In genomic region chr10:28676968-28677888, GRCh38 we compare ENCODE assay signal across 8 cellular contexts. TPM values are rescaled to one million over a fixed set of nuclear protein-coding genes. Genes with fewer than 3 reads are reported as not detected.
A peak's percentile ranks its signal among the peaks of the same experiment; 100 is the strongest.
DNase-seq lines count a peak whose midpoint lies in the region; ATAC-seq and TF ChIP-seq lines count a peak whose summit lies in the region.

Gene BAMBI, plus strand, starts transcription at chr10:28677521. Its CDS starts 377 bp downstream, at chr10:28677898.

- H3K9me3 Mint-ChIP-seq in central memory CD8-positive, alpha-beta T cell = no peaks in the 10 kb centered on the region

- DNase-seq in AG04450 (ENCODE audit: low read depth, low spot score) (peak; percentile 72), NCI-H2171 treated with DMSO at 0.1 percent for 48 hours (lab: John Stamatoyannopoulos, UW) (peak; percentile 65), kidney epithelial cell (ENCODE audit: low read depth) (peak; percentile 62)
- peak; percentile 66 for DNase-seq in activated CD4-positive, CD25-positive, alpha-beta regulatory T cell treated with anti-CD3 and anti-CD28 coated beads, Interleukin-2, amount 50 U/mL, for 16 hours (ENCODE audit: low read depth, low spot score)
- DNase-seq in central memory CD8-positive, alpha-beta T cell (ENCODE audit: low spot score in 2 of 2) = peak; percentile 74 to 83
- peak; percentile 74 to 87 (median 76) for DNase-seq in stimulated activated CD4-positive, alpha-beta T cell treated with anti-CD3 and anti-CD28 coated beads, Interleukin-12 subunit alpha, Interleukin-12 subunit beta, amount 100 ng/mL, for 48 hours (ENCODE audit: low read depth in 2 of 3, low spot score in 1 of 3)

- H3K36me3 Mint-ChIP-seq in central memory CD8-positive, alpha-beta T cell (ENCODE audit: insufficient read depth) = no peaks in the 10 kb centered on the region

- no peaks in the 10 kb centered on the region; the same call in 1 of the 2 replicates for H3K9me3 ChIP-seq in AG04450 (ENCODE audit: control insufficient read depth, insufficient read depth, low read length)

- ATAC-seq in GM18867 (IDR thresholded peaks at IDR 0.05; ENCODE audit: unreplicated experiment) (peak; percentile 99), HG03066 (IDR thresholded peaks at IDR 0.05; ENCODE audit: low read depth, unreplicated experiment) (peak; percentile 90)
- ATAC-seq in central memory CD8-positive, alpha-beta T cell (replicated peaks; ENCODE audit: extremely low read depth, poor library complexity, severe bottlenecking) = peak; percentile 98

- H3K27ac ChIP-seq in AG04450 (ENCODE audit: low read depth, low read length) = no peak within 1 kb of the TSS

- H3K27me3 ChIP-seq in AG04450 (ENCODE audit: control insufficient read depth, insufficient read depth, low read length) = peaks cover 33% of the 10 kb centered on the region
- peaks cover 7% of the 10 kb centered on the region for H3K27me3 ChIP-seq in kidney epithelial cell (ENCODE audit: control insufficient read depth, insufficient read depth, low read length)

- POLR2A ChIA-PET in AG04450 (lab: Yijun Ruan, JAX) = interaction anchor here (0.6 to 1.0 kb wide), 2 partner anchors 9 to 45 kb away, joined by 3 read pairs; no protein-coding TSS in a partner anchor

- no peaks in the 10 kb centered on the region for H3K36me3 ChIP-seq in kidney epithelial cell (ENCODE audit: control insufficient read depth, insufficient read depth, low read length)

- peak; percentile 60 for TF ChIP-seq CTCF in AG04450 (IDR thresholded peaks at IDR 0.05; ENCODE audit: low read depth, low read length)
- TF ChIP-seq CTCF in kidney epithelial cell (IDR thresholded peaks at IDR 0.05; ENCODE audit: insufficient read depth, low read length, poor library complexity, severe bottlenecking) = no peak

- H3K27ac Mint-ChIP-seq in central memory CD8-positive, alpha-beta T cell (ENCODE audit: low read depth) = no peak within 1 kb of the TSS

- peak within 1 kb of the TSS; percentile 73 for H3K4me3 Mint-ChIP-seq in central memory CD8-positive, alpha-beta T cell

- peaks cover 14% of the 10 kb centered on the region for H3K4me1 Mint-ChIP-seq in central memory CD8-positive, alpha-beta T cell

- H3K4me3 ChIP-seq in AG04450 (ENCODE audit: low read depth, low read length) (peak within 1 kb of the TSS; percentile 79), kidney epithelial cell (ENCODE audit: low read depth, low read length) (peak within 1 kb of the TSS; percentile 89)

- peaks cover 83% of the 10 kb centered on the region for H3K27me3 Mint-ChIP-seq in central memory CD8-positive, alpha-beta T cell

- CTCF ChIA-PET in AG04450 (lab: Charles Lee) = interaction anchor here (0.6 to 2.0 kb wide), 7 partner anchors 8 to 628 kb away, joined by 3 to 12 read pairs (median 3); no protein-coding TSS in a partner anchor

RNA-seq across cellular contexts. Expression of gene BAMBI, which starts in this region (rescaled TPM):
- 10.8 and 11.0 TPM in 2 replicates for polyA plus RNA-seq in AG04450 (2011; rRNA removed)
- 6.3 and 7.0 TPM in 2 replicates for polyA minus RNA-seq in AG04450 (2011; rRNA and poly(A)+ RNA removed)
- total RNA-seq in kidney epithelial cell = 28.5 and 34.6 TPM in 2 replicates
